In genomic region chr12:56293785-56294184, GRCh38 we compare ENCODE assay signal across 15 cellular contexts. TPM values are rescaled to one million over a fixed set of nuclear protein-coding genes. Genes with fewer than 3 reads are reported as not detected.
A peak's percentile ranks its signal among the peaks of the same experiment; 100 is the strongest.
DNase-seq lines count a peak whose midpoint lies in the region; ATAC-seq and TF ChIP-seq lines count a peak whose summit lies in the region.
"Had no signal": no experiment of that assay in that cellular context is flagged by ENCODE, and none has a peak within 500 bp of the region (broad histone marks: within the 10 kb centered on the region; RNA-seq: fewer than 3 reads in every experiment).

No MANE protein-coding gene starts in this region.

- no peak for TF ChIP-seq POLR2A in thyroid gland (IDR thresholded peaks at IDR 0.05)

- H3K36me3 ChIP-seq in psoas muscle (ENCODE audit: insufficient read depth in 1 of 2, low read depth in 1 of 2) (peaks cover 4 to 38% of the 10 kb centered on the region in 2 donors), thyroid gland (peaks cover 0 to 2% of the 10 kb centered on the region in 2 donors)

- WGBS in psoas muscle, 3 donors = 42 to 67% (median 53%) methylated on average over 5 of the region's 5 CpGs
- 82 to 95% methylated on average over 5 of the region's 5 CpGs for WGBS in thyroid gland, 2 donors

- H3K4me3 Mint-ChIP-seq in activated naive CD4-positive, alpha-beta T cell treated with anti-CD3 and anti-CD28 coated beads, Interleukin-2, amount 10 ng/mL, durations not matched to agents 7 days and 5 days = no peak overlapping the region
- no peak overlapping the region for H3K4me3 Mint-ChIP-seq in effector memory CD8-positive, alpha-beta T cell
- H3K4me3 Mint-ChIP-seq in natural killer cell treated with Interleukin-12 subunit alpha and Interleukin-12 subunit beta and Interleukin-15 and Interleukin-18, amount 100 ng/mL, for 72 hours = no peak overlapping the region
- H3K4me3 Mint-ChIP-seq in CD4-positive, alpha-beta T cell = no peak overlapping the region
- H3K4me3 Mint-ChIP-seq: H9 had no signal

- peaks cover 37% of the 10 kb centered on the region for H3K36me3 Mint-ChIP-seq in activated naive CD4-positive, alpha-beta T cell treated with anti-CD3 and anti-CD28 coated beads, Interleukin-2, amount 10 ng/mL, durations not matched to agents 7 days and 5 days
- H3K36me3 Mint-ChIP-seq in effector memory CD8-positive, alpha-beta T cell (ENCODE audit: insufficient read depth) = peaks cover 60% of the 10 kb centered on the region
- H3K36me3 Mint-ChIP-seq in natural killer cell treated with Interleukin-12 subunit alpha and Interleukin-12 subunit beta and Interleukin-15 and Interleukin-18, amount 100 ng/mL, for 72 hours = no peaks in the 10 kb centered on the region
- H3K36me3 Mint-ChIP-seq in CD4-positive, alpha-beta T cell (ENCODE audit: low read depth) = peaks cover 61% of the 10 kb centered on the region

- H3K27ac Mint-ChIP-seq in activated naive CD4-positive, alpha-beta T cell treated with anti-CD3 and anti-CD28 coated beads, Interleukin-2, amount 10 ng/mL, durations not matched to agents 7 days and 5 days = peak overlapping the region; percentile 14
- H3K27ac Mint-ChIP-seq in effector memory CD8-positive, alpha-beta T cell = peak overlapping the region; percentile 15 to 25
- no peak overlapping the region for H3K27ac Mint-ChIP-seq in natural killer cell treated with Interleukin-12 subunit alpha and Interleukin-12 subunit beta and Interleukin-15 and Interleukin-18, amount 100 ng/mL, for 72 hours
- no peak overlapping the region for H3K27ac Mint-ChIP-seq in CD4-positive, alpha-beta T cell

- no peak overlapping the region for H3K4me3 ChIP-seq in psoas muscle
- H3K4me3 ChIP-seq in thyroid gland (replicated peaks in 1 of 3) = no peak overlapping the region
- H3K4me3 ChIP-seq: BLaER1 had no signal

- ATAC-seq in effector memory CD8-positive, alpha-beta T cell (replicated peaks) = no peak
- peak; percentile 30 to 68 (median 49) for ATAC-seq in psoas muscle
- ATAC-seq in natural killer cell treated with Interleukin-12 subunit alpha and Interleukin-12 subunit beta and Interleukin-15 and Interleukin-18, amount 100 ng/mL, for 72 hours = no peak
- no peak for ATAC-seq in CD4-positive, alpha-beta T cell (ENCODE audit: poor library complexity)

- CTCF ChIA-PET in activated naive CD4-positive, alpha-beta T cell treated with anti-CD3 and anti-CD28 coated beads, Interleukin-2, amount 10 ng/mL, durations not matched to agents 7 days and 5 days (lab: Charles Lee) = interaction anchor here (1.3 to 1.5 kb wide), 3 partner anchors 33 to 88 kb away, joined by 3 read pairs; no protein-coding TSS in a partner anchor
- CTCF ChIA-PET in CD4-positive, alpha-beta T cell (lab: Charles Lee) = interaction anchor here (0.6 kb wide), 1 partner anchor 228 kb away, joined by 3 read pairs; no protein-coding TSS in a partner anchor

- H3K27me3 Mint-ChIP-seq in activated naive CD4-positive, alpha-beta T cell treated with anti-CD3 and anti-CD28 coated beads, Interleukin-2, amount 10 ng/mL, durations not matched to agents 7 days and 5 days = no peaks in the 10 kb centered on the region
- no peaks in the 10 kb centered on the region for H3K27me3 Mint-ChIP-seq in effector memory CD8-positive, alpha-beta T cell
- no peaks in the 10 kb centered on the region for H3K27me3 Mint-ChIP-seq in natural killer cell treated with Interleukin-12 subunit alpha and Interleukin-12 subunit beta and Interleukin-15 and Interleukin-18, amount 100 ng/mL, for 72 hours
- H3K27me3 Mint-ChIP-seq in CD4-positive, alpha-beta T cell = no peaks in the 10 kb centered on the region

- no peak for TF ChIP-seq CTCF in psoas muscle (IDR thresholded peaks at IDR 0.05)
- TF ChIP-seq CTCF in thyroid gland (IDR thresholded peaks at IDR 0.05) = no peak
- no peak for TF ChIP-seq CTCF in CD4-positive, alpha-beta T cell (IDR thresholded peaks at IDR 0.05)

- peaks cover 61% of the 10 kb centered on the region for H3K4me1 ChIP-seq in psoas muscle
- H3K4me1 ChIP-seq in thyroid gland = peaks cover 15 to 36% of the 10 kb centered on the region in 2 donors

- peaks cover 66% of the 10 kb centered on the region for H3K4me1 Mint-ChIP-seq in activated naive CD4-positive, alpha-beta T cell treated with anti-CD3 and anti-CD28 coated beads, Interleukin-2, amount 10 ng/mL, durations not matched to agents 7 days and 5 days
- peaks cover 31 to 34% of the 10 kb centered on the region in 2 donors for H3K4me1 Mint-ChIP-seq in effector memory CD8-positive, alpha-beta T cell (ENCODE audit: low read depth in 2 of 2)
- peaks cover 23 to 30% of the 10 kb centered on the region in 2 donors for H3K4me1 Mint-ChIP-seq in natural killer cell treated with Interleukin-12 subunit alpha and Interleukin-12 subunit beta and Interleukin-15 and Interleukin-18, amount 100 ng/mL, for 72 hours (ENCODE audit: low read depth in 2 of 2)
- H3K4me1 Mint-ChIP-seq in CD4-positive, alpha-beta T cell (ENCODE audit: low read depth) = peaks cover 58% of the 10 kb centered on the region

- no peaks in the 10 kb centered on the region for H3K9me3 Mint-ChIP-seq in activated naive CD4-positive, alpha-beta T cell treated with anti-CD3 and anti-CD28 coated beads, Interleukin-2, amount 10 ng/mL, durations not matched to agents 7 days and 5 days
- H3K9me3 Mint-ChIP-seq in effector memory CD8-positive, alpha-beta T cell = no peaks in the 10 kb centered on the region
- no peaks in the 10 kb centered on the region for H3K9me3 Mint-ChIP-seq in natural killer cell treated with Interleukin-12 subunit alpha and Interleukin-12 subunit beta and Interleukin-15 and Interleukin-18, amount 100 ng/mL, for 72 hours
- no peaks in the 10 kb centered on the region for H3K9me3 Mint-ChIP-seq in CD4-positive, alpha-beta T cell
- H3K9me3 Mint-ChIP-seq: H9 had no signal

- H3K27me3 ChIP-seq in psoas muscle (ENCODE audit: insufficient read depth in 3 of 3, low read length in 2 of 3) = no peaks in the 10 kb centered on the region
- H3K27me3 ChIP-seq in thyroid gland = no peaks in the 10 kb centered on the region
- no peaks in the 10 kb centered on the region for H3K27me3 ChIP-seq in CD4-positive, alpha-beta T cell (ENCODE audit: control insufficient read depth, insufficient read depth, low read length)
- H3K27me3 ChIP-seq: BLaER1 had no signal

- no peak for DNase-seq in activated naive CD4-positive, alpha-beta T cell treated with anti-CD3 and anti-CD28 coated beads, Interleukin-2, amount 10 ng/mL, durations not matched to agents 7 days and 5 days
- no peak for DNase-seq in activated naive CD4-positive, alpha-beta T cell treated with Interleukin-2 at 50 U/mL for 16 hours
- DNase-seq in MV-4-11 (lab: John Stamatoyannopoulos, UW) (peak; percentile 8), psoas muscle (no peak), thyroid gland (no peak)
- DNase-seq in effector memory CD8-positive, alpha-beta T cell = no peak
- no peak for DNase-seq in natural killer cell treated with Interleukin-12 subunit alpha and Interleukin-12 subunit beta and Interleukin-15 and Interleukin-18, amount 100 ng/mL, for 72 hours (ENCODE audit: low spot score)
- DNase-seq in CD4-positive, alpha-beta T cell = no peak
- DNase-seq: DND-41, H9, KBM-7, NCI-H1417 treated with DMSO at 0.1 percent for 48 hours, NCI-H1930, NCI-H69 had no signal

- POLR2A ChIA-PET in CD4-positive, alpha-beta T cell (lab: Charles Lee) = no interaction called here

- intact Hi-C loops in psoas muscle (cut with DNase I) = no loop called here
- intact Hi-C loops in thyroid gland (cut with DNase I) = loop anchor here (10.0 kb wide), 1 partner anchor 171 kb away; the partner anchor contains the start of gene SPRYD4
- intact Hi-C loops in CD4-positive, alpha-beta T cell (cut with DNase I, micrococcal nuclease) = no loop called here

- H3K27ac ChIP-seq in psoas muscle (peak overlapping the region; percentile 46), thyroid gland (no peak overlapping the region)
- H3K27ac ChIP-seq in CD4-positive, alpha-beta T cell (ENCODE audit: low read depth, low read length) = no peak overlapping the region
- H3K27ac ChIP-seq: BLaER1 had no signal

- no peaks in the 10 kb centered on the region for H3K9me3 ChIP-seq in psoas muscle
- no peaks in the 10 kb centered on the region for H3K9me3 ChIP-seq in thyroid gland
- no peaks in the 10 kb centered on the region for H3K9me3 ChIP-seq in CD4-positive, alpha-beta T cell (ENCODE audit: control insufficient read depth, low read length)
- H3K9me3 ChIP-seq: BLaER1 had no signal

RNA-seq across cellular contexts. Expression of gene CS, which starts 6.3 kb away (rescaled TPM):
- 100 to 1,000 TPM; 317 to 601 (median 394) TPM for total RNA-seq in psoas muscle
- 100 to 1,000 TPM; 194 to 269 (median 216) TPM for polyA plus RNA-seq in psoas muscle
- 100 to 1,000 TPM; 110 to 190 (median 118) TPM for total RNA-seq in thyroid gland
- total RNA-seq in natural killer cell treated with Interleukin-12 subunit alpha and Interleukin-12 subunit beta and Interleukin-15 and Interleukin-18, amount 100 ng/mL, for 72 hours = 100 to 1,000 TPM; 206 to 278 TPM
- 100 to 1,000 TPM; 139 to 145 TPM for total RNA-seq in CD4-positive, alpha-beta T cell

RNA-seq across cellular contexts. Expression of gene CNPY2, which starts 22.0 kb away (rescaled TPM):
- total RNA-seq in psoas muscle (10 to 100 TPM; 32.8 to 40.2 (median 33.8) TPM), thyroid gland (100 to 1,000 TPM; 107 to 129 (median 124) TPM)
- 10 to 100 TPM; 45.4 to 73.5 (median 65.0) TPM for polyA plus RNA-seq in psoas muscle
- total RNA-seq in natural killer cell treated with Interleukin-12 subunit alpha and Interleukin-12 subunit beta and Interleukin-15 and Interleukin-18, amount 100 ng/mL, for 72 hours = 100 to 1,000 TPM; 132 to 162 TPM
- 10 to 100 TPM; 30.5 to 33.4 TPM for total RNA-seq in CD4-positive, alpha-beta T cell

RNA-seq across cellular contexts. Expression of gene COQ10A, which starts 27.0 kb away (rescaled TPM):
- total RNA-seq in psoas muscle = 10 to 100 TPM; 24.3 to 86.6 (median 54.7) TPM
- 100 to 1,000 TPM in 1 of 3 donors, 10 to 100 TPM in 2; 16.2 to 105 (median 63.5) TPM for polyA plus RNA-seq in psoas muscle
- total RNA-seq in thyroid gland = 10 to 100 TPM; 11.3 to 28.7 (median 19.7) TPM
- 10 to 100 TPM; 15.4 to 26.1 TPM for total RNA-seq in natural killer cell treated with Interleukin-12 subunit alpha and Interleukin-12 subunit beta and Interleukin-15 and Interleukin-18, amount 100 ng/mL, for 72 hours
- total RNA-seq in CD4-positive, alpha-beta T cell = 10 to 100 TPM; 27.6 to 29.2 TPM

RNA-seq across cellular contexts. Expression of gene ANKRD52, which starts 35.6 kb away (rescaled TPM):
- total RNA-seq in psoas muscle (10 to 100 TPM; 14.2 to 37.5 (median 21.5) TPM), thyroid gland (10 to 100 TPM; 15.9 to 22.3 (median 18.3) TPM)
- polyA plus RNA-seq in psoas muscle = 10 to 100 TPM in 1 of 3 donors, 1 to 10 TPM in 2; 5.7 to 33.6 (median 6.5) TPM
- 10 to 100 TPM; 59.3 to 99.3 TPM for total RNA-seq in natural killer cell treated with Interleukin-12 subunit alpha and Interleukin-12 subunit beta and Interleukin-15 and Interleukin-18, amount 100 ng/mL, for 72 hours
- total RNA-seq in CD4-positive, alpha-beta T cell = 10 to 100 TPM; 23.9 to 30.8 TPM

RNA-seq across cellular contexts. Expression of gene PAN2, which starts 40.0 kb away (rescaled TPM):
- total RNA-seq in psoas muscle (10 to 100 TPM; 22.1 to 37.5 (median 28.7) TPM), thyroid gland (100 to 1,000 TPM in 3 of 4 donors, 10 to 100 TPM in 1; 95.7 to 148 (median 134) TPM)
- 10 to 100 TPM; 17.3 to 28.7 (median 17.4) TPM for polyA plus RNA-seq in psoas muscle
- 10 to 100 TPM; 22.8 to 42.8 TPM for total RNA-seq in natural killer cell treated with Interleukin-12 subunit alpha and Interleukin-12 subunit beta and Interleukin-15 and Interleukin-18, amount 100 ng/mL, for 72 hours
- total RNA-seq in CD4-positive, alpha-beta T cell = 100 to 1,000 TPM; 104 to 107 TPM

Comparison
In these comparisons a context has a peak if more than half of its experiments do, and no peak if none do; other contexts are left out.
1. H3K27ac Mint-ChIP-seq: peak in activated naive CD4-positive, alpha-beta T cell treated with anti-CD3 and anti-CD28 coated beads, Interleukin-2, amount 10 ng/mL, durations not matched to agents 7 days and 5 days (single experiment) and effector memory CD8-positive, alpha-beta T cell (2 of 2); none in natural killer cell treated with Interleukin-12 subunit alpha and Interleukin-12 subunit beta and Interleukin-15 and Interleukin-18, amount 100 ng/mL, for 72 hours (0 of 2) and CD4-positive, alpha-beta T cell (single experiment).
2. ATAC-seq: peak in psoas muscle (4 of 4); none in effector memory CD8-positive, alpha-beta T cell (single experiment), natural killer cell treated with Interleukin-12 subunit alpha and Interleukin-12 subunit beta and Interleukin-15 and Interleukin-18, amount 100 ng/mL, for 72 hours (0 of 2) and CD4-positive, alpha-beta T cell (single experiment).